Comparison of ENCODE assay signal across 13 cellular contexts in genomic region chr11:64653388-64653973, GRCh38.
A peak's percentile ranks its signal among the peaks of the same experiment; 100 is the strongest.
DNase-seq lines count a peak whose midpoint lies in the region; ATAC-seq and TF ChIP-seq lines count a peak whose summit lies in the region.
"Had no signal": no experiment of that assay in that cellular context is flagged by ENCODE, and none has a peak within 500 bp of the region (broad histone marks: within the 10 kb centered on the region; RNA-seq: fewer than 3 reads in every experiment).

No MANE protein-coding gene starts in this region.

- no peaks in the 10 kb centered on the region for H3K36me3 ChIP-seq in BLaER1
- H3K36me3 ChIP-seq in HEK293 (ENCODE audit: control insufficient read depth in 2 of 2, insufficient read depth in 1 of 2, low read length in 2 of 2): no peaks in the 10 kb centered on the region
- H3K36me3 ChIP-seq: adrenal gland, breast epithelium, pancreas, uterus had no signal

- no peaks in the 10 kb centered on the region for H3K9me3 ChIP-seq in BLaER1
- no peaks in the 10 kb centered on the region for H3K9me3 ChIP-seq in HEK293 (ENCODE audit: control insufficient read depth, insufficient read depth, low read depth, low read length)
- H3K9me3 ChIP-seq: adrenal gland, breast epithelium, pancreas, uterus had no signal

- H3K27ac Mint-ChIP-seq in WTC11: no peak overlapping the region
- H3K27ac Mint-ChIP-seq in nephron: peak overlapping the region in 2 of 3 experiments; percentile 70 to 74
- H3K27ac Mint-ChIP-seq: CD4-positive, alpha-beta T cell had no signal

- TF ChIP-seq CTCF in HEK293 (tag by site-specific recombination; IDR thresholded peaks at IDR 0.05) (0 out of 2 replicates have a peak, but pooled peaks have one; percentile 0), WTC11 (IDR thresholded peaks at IDR 0.05) (no peak), nephron (IDR thresholded peaks at IDR 0.05; ENCODE audit: unreplicated experiment in 3 of 3) (peak in 1 of 3 experiments; percentile 6)

- DNase-seq in WTC11 (ENCODE audit: low spot score) (no peak), germinal center (ENCODE audit: low spot score) (no peak)
- no peak for DNase-seq in activated naive CD4-positive, alpha-beta T cell (lab: John Stamatoyannopoulos, UW)

- H3K27me3 Mint-ChIP-seq in WTC11 (ENCODE audit: low read depth): peaks cover 11% of the 10 kb centered on the region
- H3K27me3 Mint-ChIP-seq in nephron (ENCODE audit: low read depth): peaks cover 16% of the 10 kb centered on the region

- POLR2A ChIA-PET in HEK293 (lab: Yijun Ruan, JAX): interaction anchor here (0.6 kb wide), 1 partner anchor 422 kb away, joined by 6 read pairs; no protein-coding TSS in a partner anchor
- POLR2A ChIA-PET in WTC11 (lab: Charles Lee): no interaction called here

- H3K9me3 Mint-ChIP-seq in WTC11 (no peaks in the 10 kb centered on the region), nephron (no peaks in the 10 kb centered on the region)
- H3K9me3 Mint-ChIP-seq: CD4-positive, alpha-beta T cell had no signal

- H3K9ac ChIP-seq in BLaER1: peak overlapping the region; percentile 35; the same call in 1 of the 2 replicates

- H3K4me3 Mint-ChIP-seq in WTC11 (peak overlapping the region; percentile 20; the same call in 1 of the 2 replicates), nephron (no peak overlapping the region)
- H3K4me3 Mint-ChIP-seq: CD4-positive, alpha-beta T cell had no signal

- H4K20me1 ChIP-seq in BLaER1: no peaks in the 10 kb centered on the region

- CTCF ChIA-PET in HEK293 (lab: Yijun Ruan, JAX): interaction anchor here (0.6 to 9.8 kb wide), 15 partner anchors 9 to 336 kb away, joined by 3 to 90 read pairs (median 5); partner anchors contain the start of genes PRDX5, RASGRP2 and TRMT112
- CTCF ChIA-PET in WTC11 (lab: Charles Lee): interaction anchor here (1.0 to 9.3 kb wide), 27 partner anchors 8 to 336 kb away, joined by 3 to 194 read pairs (median 5); partner anchors contain the start of genes PRDX5 and TRMT112

- H3K4me3 ChIP-seq in BLaER1 (no peak overlapping the region), HEK293 (ENCODE audit: low read depth, low read length) (no peak overlapping the region)
- H3K4me3 ChIP-seq: adrenal gland, breast epithelium, pancreas, uterus had no signal

- H3K4me1 ChIP-seq in BLaER1 (peaks cover 92% of the 10 kb centered on the region), HEK293 (ENCODE audit: control insufficient read depth, insufficient read depth, low read length) (no peaks in the 10 kb centered on the region)
- H3K4me1 ChIP-seq: adrenal gland, breast epithelium, uterus had no signal

- H3K36me3 Mint-ChIP-seq in WTC11 (no peaks in the 10 kb centered on the region), nephron (ENCODE audit: low read depth) (no peaks in the 10 kb centered on the region)

- H3K27ac ChIP-seq in BLaER1 (peak overlapping the region; percentile 67), HEK293 (ENCODE audit: extremely low read depth, low read depth, low read length) (no peak overlapping the region)
- H3K27ac ChIP-seq: adrenal gland, breast epithelium, pancreas, uterus had no signal

- ATAC-seq in WTC11 (peak; percentile 47), GM21447 (IDR thresholded peaks at IDR 0.05; ENCODE audit: unreplicated experiment) (no peak), GM19397 (IDR thresholded peaks at IDR 0.05; ENCODE audit: unreplicated experiment) (no peak)

- no peaks in the 10 kb centered on the region for H3K27me3 ChIP-seq in BLaER1
- H3K27me3 ChIP-seq: adrenal gland, breast epithelium, pancreas, uterus had no signal

- H3K4me2 ChIP-seq in BLaER1: peak overlapping the region; percentile 92

- H3K4me1 Mint-ChIP-seq in WTC11: peaks cover 12% of the 10 kb centered on the region
- peaks cover 28% of the 10 kb centered on the region for H3K4me1 Mint-ChIP-seq in nephron

TF ChIP-seq in HEK293, 187 proteins besides CTCF, POLR2A, EP300 and RAD21 (continues in another document):
- TF ChIP-seq ZNF391 (tag by site-specific recombination; IDR thresholded peaks at IDR 0.05; ENCODE audit: borderline replicate concordance, low read depth): 0 out of 2 replicates have a peak, but pooled peaks have one; percentile 1
- TF ChIP-seq ZSCAN5A (tag by site-specific recombination; IDR thresholded peaks at IDR 0.05): no peak
- no peak for TF ChIP-seq ZNF629 (tag by site-specific recombination; IDR thresholded peaks at IDR 0.05)
- 0 out of 2 replicates have a peak, but pooled peaks have one; percentile 32 for TF ChIP-seq SP3 (tag by site-specific recombination; IDR thresholded peaks at IDR 0.05)
- TF ChIP-seq ZNF658 (tag by site-specific recombination; IDR thresholded peaks at IDR 0.05): no peak
- no peak for TF ChIP-seq ZNF626 (tag by site-specific recombination; IDR thresholded peaks at IDR 0.05)
- TF ChIP-seq SCRT1 (tag by site-specific recombination; IDR thresholded peaks at IDR 0.05; ENCODE audit: borderline replicate concordance): no peak; the same call in 1 of the 2 replicates
- TF ChIP-seq KLF17 (tag by site-specific recombination; IDR thresholded peaks at IDR 0.05): peak; percentile 43; the same call in 1 of the 2 replicates
- TF ChIP-seq ZNF600 (tag by site-specific recombination; IDR thresholded peaks at IDR 0.05): 0 out of 2 replicates have a peak, but pooled peaks have one; percentile 4
- TF ChIP-seq GLI2 (tag by site-specific recombination; IDR thresholded peaks at IDR 0.05; ENCODE audit: borderline replicate concordance, low read depth): no peak

TF ChIP-seq in WTC11, 78 proteins besides CTCF, POLR2A, EP300 and RAD21:
- TF ChIP-seq FOXP4 (CRISPR knock-in tag; IDR thresholded peaks at IDR 0.05) (no peak), ZNF281 (CRISPR knock-in tag; IDR thresholded peaks at IDR 0.05) (peak; percentile 74)
